Comparison of ENCODE assay signal across 9 cellular contexts in the genomic region with DNA sequence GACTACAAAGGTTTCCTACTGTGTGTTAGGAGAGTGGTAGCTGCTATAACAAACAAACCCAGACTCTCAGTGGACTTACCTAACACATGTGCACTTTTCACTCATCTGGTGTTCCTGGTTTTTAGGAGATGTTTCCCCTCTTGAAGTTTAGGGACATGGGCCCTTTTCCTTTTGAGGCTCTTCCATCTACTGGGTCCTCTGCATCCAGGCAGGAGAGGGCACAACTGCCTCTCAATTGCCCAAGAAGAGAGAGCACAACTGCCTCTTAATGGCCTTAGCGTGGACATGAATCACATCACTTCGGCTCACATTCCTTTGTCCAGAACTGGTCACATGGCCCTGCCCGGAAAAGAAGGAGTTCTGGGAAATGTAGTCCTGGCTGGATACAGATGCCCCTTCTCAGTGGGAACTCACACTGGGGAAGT. TPM values are rescaled to one million over a fixed set of nuclear protein-coding genes. Genes with fewer than 3 reads are reported as not detected.
A peak's percentile ranks its signal among the peaks of the same experiment; 100 is the strongest.
DNase-seq lines count a peak whose midpoint lies in the region; TF ChIP-seq lines count a peak whose summit lies in the region.
"Had no signal": no experiment of that assay in that cellular context is flagged by ENCODE, and none has a peak within 500 bp of the region (broad histone marks: within the 10 kb centered on the region; RNA-seq: fewer than 3 reads in every experiment).

No MANE protein-coding gene starts in this region.

- no peaks in the 10 kb centered on the region for H3K36me3 ChIP-seq in vagina

- no peaks in the 10 kb centered on the region for H3K9me3 ChIP-seq in vagina

- no peak for TF ChIP-seq POLR2A in vagina (IDR thresholded peaks at IDR 0.05)

- H3K27ac ChIP-seq in vagina = no peak overlapping the region

- H3K27me3 ChIP-seq in vagina = no peaks in the 10 kb centered on the region

- H3K4me3 ChIP-seq in vagina = no peak overlapping the region

- intact Hi-C loops in vagina (cut with DNase I) = no loop called here

- no peak for TF ChIP-seq CTCF in vagina (IDR thresholded peaks at IDR 0.05)

- DNase-seq in SHP77 (lab: John Stamatoyannopoulos, UW) = peak; percentile 19 to 49
- no peak for DNase-seq in SHP77 treated with DMSO at 0.1 percent for 48 hours (lab: John Stamatoyannopoulos, UW)
- DNase-seq in amniotic epithelial cell (ENCODE audit: low read depth) = peak; percentile 72
- peak; percentile 36 to 44 for DNase-seq in hippocampal formation (lab: John Stamatoyannopoulos, UW)
- DNase-seq in superior temporal gyrus (ENCODE audit: extremely low spot score) = peak; percentile 86
- DNase-seq in NCI-H1092 (lab: John Stamatoyannopoulos, UW) = no peak
- DNase-seq in vagina (ENCODE audit: extremely low spot score in 2 of 2) = no peak
- DNase-seq in NCI-H1930 (lab: John Stamatoyannopoulos, UW) = no peak
- DNase-seq: T-helper 2 cell had no signal

- no peaks in the 10 kb centered on the region for H3K4me1 ChIP-seq in vagina

RNA-seq across cellular contexts. Expression of a gene that starts 9.8 kb away (rescaled TPM):
- 14.7 TPM for total RNA-seq in vagina

Comparison
In these comparisons a context has a peak if more than half of its experiments do, and no peak if none do; other contexts are left out.
1. DNase-seq: peak in SHP77 (2 of 2), amniotic epithelial cell (single experiment), hippocampal formation (2 of 2) and superior temporal gyrus (single experiment); none in SHP77 treated with DMSO at 0.1 percent for 48 hours (single experiment), NCI-H1092 (single experiment), vagina (0 of 2) and NCI-H1930 (0 of 2).